Comparison of ENCODE assay signal across 1 cellular context in the genomic region with DNA sequence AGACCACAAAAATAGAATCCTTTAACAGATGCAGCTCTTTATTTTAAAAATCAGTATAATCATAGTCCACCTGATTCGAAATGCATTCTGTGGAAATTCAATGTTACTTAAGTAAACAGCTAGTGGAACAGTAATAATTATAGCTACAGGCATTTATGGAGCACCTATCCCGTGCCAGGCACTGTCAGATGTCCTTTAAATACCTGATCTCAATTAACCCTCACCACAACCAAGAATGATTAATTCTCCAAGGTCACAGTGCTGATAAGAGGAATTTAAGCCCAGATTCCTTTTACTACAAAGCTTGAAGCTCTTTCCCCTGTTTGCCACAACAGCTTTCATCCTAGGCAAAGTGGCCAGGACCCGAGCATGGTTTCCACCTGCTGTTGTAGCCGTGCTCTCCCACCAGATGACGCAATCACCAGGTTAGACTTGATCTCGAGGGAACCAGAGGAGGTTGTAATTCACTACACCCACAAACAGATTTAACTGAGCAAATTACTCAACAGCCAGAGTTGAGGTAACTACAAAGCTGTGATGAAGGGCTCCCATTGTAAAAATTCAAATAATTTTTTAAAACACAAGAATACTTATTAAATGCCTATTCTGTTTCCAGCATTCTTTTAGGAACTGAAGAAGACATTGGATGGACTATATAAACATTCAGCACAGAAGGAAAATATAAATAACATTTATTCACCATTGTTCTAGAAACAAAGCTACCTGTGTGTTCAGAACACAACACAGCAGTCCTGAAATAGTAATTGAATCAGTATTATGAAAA.
TF ChIP-seq lines count a peak whose summit lies in the region.

No MANE protein-coding gene starts in this region.

TF ChIP-seq in GM12878, 131 proteins besides CTCF, POLR2A, EP300 and RAD21 (continued from another document):
- TF ChIP-seq MTA3 (IDR thresholded peaks at IDR 0.05; ENCODE audit: borderline replicate concordance, low read length), result no peak
- TF ChIP-seq IKZF2 (IDR thresholded peaks at IDR 0.05), result no peak
- TF ChIP-seq, protein P1, sequence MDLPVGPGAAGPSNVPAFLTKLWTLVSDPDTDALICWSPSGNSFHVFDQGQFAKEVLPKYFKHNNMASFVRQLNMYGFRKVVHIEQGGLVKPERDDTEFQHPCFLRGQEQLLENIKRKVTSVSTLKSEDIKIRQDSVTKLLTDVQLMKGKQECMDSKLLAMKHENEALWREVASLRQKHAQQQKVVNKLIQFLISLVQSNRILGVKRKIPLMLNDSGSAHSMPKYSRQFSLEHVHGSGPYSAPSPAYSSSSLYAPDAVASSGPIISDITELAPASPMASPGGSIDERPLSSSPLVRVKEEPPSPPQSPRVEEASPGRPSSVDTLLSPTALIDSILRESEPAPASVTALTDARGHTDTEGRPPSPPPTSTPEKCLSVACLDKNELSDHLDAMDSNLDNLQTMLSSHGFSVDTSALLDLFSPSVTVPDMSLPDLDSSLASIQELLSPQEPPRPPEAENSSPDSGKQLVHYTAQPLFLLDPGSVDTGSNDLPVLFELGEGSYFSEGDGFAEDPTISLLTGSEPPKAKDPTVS (IDR thresholded peaks at IDR 0.05; ENCODE audit: low read depth, low read length), result no peak
- peak in 1 of 2 experiments; percentile 25; a peak in 1 of 4 replicates for TF ChIP-seq CEBPB (IDR thresholded peaks at IDR 0.05; ENCODE audit: borderline replicate concordance in 1 of 2, low read depth in 2 of 2, low read length in 2 of 2)
- no peak for TF ChIP-seq STAT3 (IDR thresholded peaks at IDR 0.05; ENCODE audit: low read depth, low read length)
- TF ChIP-seq, protein P2, sequence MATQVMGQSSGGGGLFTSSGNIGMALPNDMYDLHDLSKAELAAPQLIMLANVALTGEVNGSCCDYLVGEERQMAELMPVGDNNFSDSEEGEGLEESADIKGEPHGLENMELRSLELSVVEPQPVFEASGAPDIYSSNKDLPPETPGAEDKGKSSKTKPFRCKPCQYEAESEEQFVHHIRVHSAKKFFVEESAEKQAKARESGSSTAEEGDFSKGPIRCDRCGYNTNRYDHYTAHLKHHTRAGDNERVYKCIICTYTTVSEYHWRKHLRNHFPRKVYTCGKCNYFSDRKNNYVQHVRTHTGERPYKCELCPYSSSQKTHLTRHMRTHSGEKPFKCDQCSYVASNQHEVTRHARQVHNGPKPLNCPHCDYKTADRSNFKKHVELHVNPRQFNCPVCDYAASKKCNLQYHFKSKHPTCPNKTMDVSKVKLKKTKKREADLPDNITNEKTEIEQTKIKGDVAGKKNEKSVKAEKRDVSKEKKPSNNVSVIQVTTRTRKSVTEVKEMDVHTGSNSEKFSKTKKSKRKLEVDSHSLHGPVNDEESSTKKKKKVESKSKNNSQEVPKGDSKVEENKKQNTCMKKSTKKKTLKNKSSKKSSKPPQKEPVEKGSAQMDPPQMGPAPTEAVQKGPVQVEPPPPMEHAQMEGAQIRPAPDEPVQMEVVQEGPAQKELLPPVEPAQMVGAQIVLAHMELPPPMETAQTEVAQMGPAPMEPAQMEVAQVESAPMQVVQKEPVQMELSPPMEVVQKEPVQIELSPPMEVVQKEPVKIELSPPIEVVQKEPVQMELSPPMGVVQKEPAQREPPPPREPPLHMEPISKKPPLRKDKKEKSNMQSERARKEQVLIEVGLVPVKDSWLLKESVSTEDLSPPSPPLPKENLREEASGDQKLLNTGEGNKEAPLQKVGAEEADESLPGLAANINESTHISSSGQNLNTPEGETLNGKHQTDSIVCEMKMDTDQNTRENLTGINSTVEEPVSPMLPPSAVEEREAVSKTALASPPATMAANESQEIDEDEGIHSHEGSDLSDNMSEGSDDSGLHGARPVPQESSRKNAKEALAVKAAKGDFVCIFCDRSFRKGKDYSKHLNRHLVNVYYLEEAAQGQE (IDR thresholded peaks at IDR 0.05; ENCODE audit: low read depth, low read length), result no peak
